ENCODE assay signal across 15 cellular contexts in genomic region chr7:126699707-126700106, GRCh38.
DNase-seq lines count a peak whose midpoint lies in the region; ATAC-seq and TF ChIP-seq lines count a peak whose summit lies in the region.
"Had no signal": no experiment of that assay in that cellular context is flagged by ENCODE, and none has a peak within 500 bp of the region (broad histone marks: within the 10 kb centered on the region; RNA-seq: fewer than 3 reads in every experiment).

No MANE protein-coding gene starts in this region.

- no peaks in the 10 kb centered on the region for H3K27me3 ChIP-seq in mesendoderm (ENCODE audit: insufficient read depth, low read length, poor library complexity)
- H3K27me3 ChIP-seq: left lung, tibial nerve had no signal

- peaks cover 0 to 2% (median 1%) of the 10 kb centered on the region in 3 donors for H3K27me3 Mint-ChIP-seq in immature natural killer cell (ENCODE audit: low read depth in 3 of 3)

- TF ChIP-seq CTCF in RWPE1 (conservative IDR thresholded peaks at IDR 0.05; ENCODE audit: low read depth) = no peak

- CTCF ChIA-PET in RWPE1 (lab: Yijun Ruan, JAX) = interaction anchor here (0.6 kb wide), 1 partner anchor 554 kb away, joined by 4 read pairs; no protein-coding TSS in a partner anchor

- H2BK120ac ChIP-seq in mesendoderm (ENCODE audit: low read depth, low read length) = no peak overlapping the region

- H3K4me2 ChIP-seq in mesendoderm (ENCODE audit: low read length) = no peak overlapping the region

- H3K18ac ChIP-seq in mesendoderm (ENCODE audit: low read length) = no peak overlapping the region

- H2BK5ac ChIP-seq in mesendoderm (ENCODE audit: low read length) = no peak overlapping the region

- H3K27ac Mint-ChIP-seq in immature natural killer cell = no peak overlapping the region

- H3K9ac ChIP-seq in mesendoderm (ENCODE audit: low read length) = no peak overlapping the region
- H3K9ac ChIP-seq: parathyroid adenoma had no signal

- H3K9me3 Mint-ChIP-seq in immature natural killer cell = peaks cover 0 to 10% (median 2%) of the 10 kb centered on the region in 6 donors

- H3K56ac ChIP-seq in mesendoderm (ENCODE audit: low read length) = no peak overlapping the region

- H3K36me3 Mint-ChIP-seq in immature natural killer cell = no peaks in the 10 kb centered on the region
- H3K36me3 Mint-ChIP-seq: CD14-positive monocyte had no signal

- POLR2A ChIA-PET in RWPE1 (lab: Yijun Ruan, JAX; ENCODE audit: low non-redundant PET) = no interaction called here

- DNase-seq in DMS53 (lab: John Stamatoyannopoulos, UW) (peak; percentile 52), DMS53 treated with DMSO at 0.1 percent for 48 hours (lab: John Stamatoyannopoulos, UW; ENCODE audit: unreplicated experiment) (no peak), H4 (ENCODE audit: low spot score) (peak; percentile 14), RPMI8226 (peak; percentile 19), mesendoderm (no peak), immature natural killer cell (no peak), RWPE1 (ENCODE audit: low spot score) (no peak)
- DNase-seq: activated CD4-positive, alpha-beta T cell treated with anti-CD3 and anti-CD28 coated beads, Interleukin-2, amount 50 U/mL, for 48 hours; foreskin melanocyte; left lung had no signal

- H2AK5ac ChIP-seq in mesendoderm (ENCODE audit: low read length) = no peak overlapping the region

- H3K4me1 ChIP-seq in mesendoderm (ENCODE audit: control insufficient read depth, low read depth, low read length) = peaks cover 3% of the 10 kb centered on the region
- H3K4me1 ChIP-seq: left lung, parathyroid adenoma, tibial nerve had no signal

- H4K5ac ChIP-seq in mesendoderm (ENCODE audit: low read length) = no peak overlapping the region

- H3K4me3 Mint-ChIP-seq in immature natural killer cell = no peak overlapping the region
- H3K4me3 Mint-ChIP-seq: CD14-positive monocyte had no signal

- H3K79me2 ChIP-seq in mesendoderm (ENCODE audit: control insufficient read depth, insufficient read depth, low read length) = no peaks in the 10 kb centered on the region
- H3K79me2 ChIP-seq: parathyroid adenoma had no signal

- H3K27ac ChIP-seq in mesendoderm (ENCODE audit: low read depth, low read length) (no peak overlapping the region), RWPE1 (no peak overlapping the region)
- H3K27ac ChIP-seq: 22Rv1, left lung, parathyroid adenoma, tibial nerve had no signal

- ATAC-seq in GM19324 (IDR thresholded peaks at IDR 0.05; ENCODE audit: low FRiP score, unreplicated experiment) = no peak
- ATAC-seq: left lung had no signal

- H3K4me3 ChIP-seq in mesendoderm (ENCODE audit: low read length) = no peak overlapping the region
- H3K4me3 ChIP-seq: left lung, tibial nerve had no signal

- no peaks in the 10 kb centered on the region for H3K36me3 ChIP-seq in mesendoderm (ENCODE audit: control insufficient read depth, insufficient read depth, low read length)
- H3K36me3 ChIP-seq: left lung, tibial nerve had no signal

- no peak overlapping the region for H3K23ac ChIP-seq in mesendoderm (ENCODE audit: low read length)

- no peak overlapping the region for H4K8ac ChIP-seq in mesendoderm (ENCODE audit: low read depth, low read length)

- H3K79me1 ChIP-seq in mesendoderm (ENCODE audit: low read length) = no peaks in the 10 kb centered on the region

- no peak overlapping the region for H3K4ac ChIP-seq in mesendoderm (ENCODE audit: low read depth, low read length)

- H3K4me1 Mint-ChIP-seq in immature natural killer cell = no peaks in the 10 kb centered on the region

- peak overlapping the region; percentile 74 for H2BK15ac ChIP-seq in mesendoderm (replicated peaks; ENCODE audit: low read depth)

Comparison
In these comparisons a context has a peak if more than half of its experiments do, and no peak if none do; other contexts are left out.
1. DNase-seq: peak in DMS53 (single experiment), H4 (single experiment) and RPMI8226 (single experiment); none in DMS53 treated with DMSO at 0.1 percent for 48 hours (single experiment), mesendoderm (single experiment), immature natural killer cell (0 of 3) and RWPE1 (single experiment).